8 cellular contexts compared by ENCODE assay signal in the genomic region with DNA sequence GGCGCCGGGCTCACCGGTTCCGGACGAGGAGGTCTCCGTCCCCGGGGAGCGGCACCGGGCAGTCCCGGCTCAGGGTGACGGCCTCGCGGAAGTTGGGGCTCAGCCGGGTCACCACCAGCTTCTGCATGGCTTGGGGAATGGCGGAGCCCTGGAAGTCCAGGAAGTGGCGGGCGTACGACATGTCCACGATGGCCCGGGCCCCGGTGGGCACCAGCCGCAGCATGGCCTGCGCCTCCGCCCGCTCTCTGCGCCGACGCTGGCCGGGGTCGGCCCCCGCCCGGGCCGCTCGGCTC. TPM values are rescaled to one million over a fixed set of nuclear protein-coding genes. Genes with fewer than 3 reads are reported as not detected.
DNase-seq lines count a peak whose midpoint lies in the region; ATAC-seq and TF ChIP-seq lines count a peak whose summit lies in the region.

No MANE protein-coding gene starts in this region.

- peaks cover 2% of the 10 kb centered on the region for H3K36me3 Mint-ChIP-seq in memory B cell

- H3K4me3 Mint-ChIP-seq in memory B cell = peak overlapping the region; percentile 85

- no peaks in the 10 kb centered on the region for H3K9me3 Mint-ChIP-seq in memory B cell

- peak; percentile 17 for ATAC-seq in HG03457 (IDR thresholded peaks at IDR 0.05; ENCODE audit: unreplicated experiment)
- ATAC-seq in memory B cell (ENCODE audit: low read depth) = peak; percentile 3

- under 1% methylated on average over 34 of the region's 34 CpGs for WGBS in urinary bladder

- DNase-seq in astrocyte of the cerebellum (ENCODE audit: low read depth) (no peak), memory B cell (ENCODE audit: low spot score in 2 of 2) (peak in 1 of 2 donors; percentile 36), NCI-H187 (lab: John Stamatoyannopoulos, UW) (no peak), SKM-1 treated with dmso at 0.1 percent for 144 hours (lab: John Stamatoyannopoulos, UW; ENCODE audit: unreplicated experiment) (no peak)

- peak overlapping the region; percentile 97 for H3K4me3 ChIP-seq in ACC112 (ENCODE audit: low read depth, low read length)
- H3K4me3 ChIP-seq in astrocyte of the cerebellum (ENCODE audit: low read depth, low read length) = peak overlapping the region; percentile 87
- H3K4me3 ChIP-seq in urinary bladder (ENCODE audit: low read depth, low read length) = peak overlapping the region; percentile 100

- TF ChIP-seq POLR2A in GM19099 (IDR thresholded peaks at IDR 0.05; ENCODE audit: extremely low read depth, insufficient read length, low read depth) = peak; percentile 44

- H3K27ac Mint-ChIP-seq in memory B cell = no peak overlapping the region

- H3K4me1 ChIP-seq in ACC112 (ENCODE audit: control insufficient read depth, insufficient read depth, low read length, unreplicated experiment) (peaks cover 33% of the 10 kb centered on the region), urinary bladder (ENCODE audit: insufficient read depth) (no peaks in the 10 kb centered on the region)

- in situ Hi-C loops in astrocyte of the cerebellum (cut with HindIII; ENCODE audit: low sequenced_read_pairs) = no loop called here

- H3K36me3 ChIP-seq in ACC112 (ENCODE audit: insufficient read depth, low read length) (no peaks in the 10 kb centered on the region), urinary bladder (ENCODE audit: insufficient read depth) (peaks cover 2% of the 10 kb centered on the region)

- H2AFZ ChIP-seq in ACC112 (ENCODE audit: low read length, unreplicated experiment) = peak overlapping the region; percentile 48

- peaks cover 53% of the 10 kb centered on the region for H3K79me2 ChIP-seq in ACC112 (ENCODE audit: control insufficient read depth, insufficient read depth, low read length, unreplicated experiment)

- H3K27me3 Mint-ChIP-seq in memory B cell = no peaks in the 10 kb centered on the region

- H3K27ac ChIP-seq in ACC112 (ENCODE audit: low read depth, low read length) (peak overlapping the region; percentile 75), urinary bladder (ENCODE audit: low read depth) (peak overlapping the region; percentile 99)

- TF ChIP-seq CTCF in astrocyte of the cerebellum (IDR thresholded peaks at IDR 0.05; ENCODE audit: low read depth, low read length, missing control alignments) = no peak

- H3K4me1 Mint-ChIP-seq in memory B cell = peaks cover 28% of the 10 kb centered on the region

- no peaks in the 10 kb centered on the region for H3K27me3 ChIP-seq in ACC112 (ENCODE audit: insufficient read depth, low read length)

RNA-seq across cellular contexts. Expression of gene PTGR3, which starts 0.2 kb away (rescaled TPM):
- total RNA-seq in urinary bladder = 20.8 TPM
- 23.9 TPM for polyA plus RNA-seq in urinary bladder

RNA-seq across cellular contexts. Expression of gene TSHZ1, which starts 1.8 kb away (rescaled TPM):
- 10.3 TPM for total RNA-seq in urinary bladder
- 22.5 TPM for polyA plus RNA-seq in urinary bladder
